20 cellular contexts compared by ENCODE assay signal in the genomic region with DNA sequence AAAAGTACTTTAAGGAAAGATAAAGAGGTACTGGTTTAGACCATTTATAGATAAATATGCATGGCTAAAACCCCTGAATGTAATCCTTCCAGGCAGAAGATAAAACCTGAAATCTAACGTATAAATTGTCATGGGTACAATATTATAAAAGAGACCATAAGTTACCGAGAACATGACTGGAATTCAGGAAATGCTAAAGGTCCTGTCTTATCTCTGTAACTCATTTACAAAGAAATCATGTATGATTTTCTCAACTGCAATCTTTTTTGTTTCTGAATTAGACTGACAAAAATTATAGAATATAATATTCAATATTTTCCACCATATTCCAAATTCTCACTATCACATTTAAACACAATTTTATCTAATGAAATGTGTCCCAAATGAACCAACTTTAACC.
"Had no signal": no experiment of that assay in that cellular context is flagged by ENCODE, and none has a peak within 500 bp of the region (broad histone marks: within the 10 kb centered on the region; RNA-seq: fewer than 3 reads in every experiment).

No MANE protein-coding gene starts in this region.

- H3K36me3 ChIP-seq: upper lobe of right lung had no signal

- ATAC-seq: activated CD8-positive, alpha-beta memory T cell treated with anti-CD3 and anti-CD28 coated beads, Interleukin-2, amount 10 ng/mL, durations not matched to agents 7 days and 5 days; left ventricle myocardium superior; psoas muscle; sciatic nerve; stimulated activated naive CD8-positive, alpha-beta T cell treated with anti-CD3 and anti-CD28 coated beads, Interleukin-15, amount 100 ng/mL, for 72 hours; upper lobe of right lung had no signal

- H3K4me3 ChIP-seq: esophagus squamous epithelium, psoas muscle, upper lobe of right lung had no signal

- H3K27me3 Mint-ChIP-seq: activated CD4-positive, alpha-beta memory T cell treated with anti-CD3 and anti-CD28 coated beads for 36 hours; activated CD8-positive, alpha-beta memory T cell treated with anti-CD3 and anti-CD28 coated beads, Interleukin-2, amount 10 ng/mL, durations not matched to agents 7 days and 5 days; stimulated activated naive CD8-positive, alpha-beta T cell treated with anti-CD3 and anti-CD28 coated beads, Interleukin-15, amount 100 ng/mL, for 72 hours had no signal

- H3K9me3 ChIP-seq: esophagus squamous epithelium, psoas muscle, upper lobe of right lung had no signal

- FAIRE-seq: keratinocyte had no signal

- H3K27me3 ChIP-seq: esophagus squamous epithelium, upper lobe of right lung had no signal

- H3K27ac Mint-ChIP-seq: activated CD4-positive, alpha-beta memory T cell treated with anti-CD3 and anti-CD28 coated beads for 36 hours; activated CD8-positive, alpha-beta memory T cell treated with anti-CD3 and anti-CD28 coated beads, Interleukin-2, amount 10 ng/mL, durations not matched to agents 7 days and 5 days; stimulated activated naive CD8-positive, alpha-beta T cell treated with anti-CD3 and anti-CD28 coated beads, Interleukin-15, amount 100 ng/mL, for 72 hours had no signal

- H3K27ac ChIP-seq: esophagus squamous epithelium, psoas muscle, upper lobe of right lung, VCaP had no signal

- H3K4me3 Mint-ChIP-seq: activated CD4-positive, alpha-beta memory T cell treated with anti-CD3 and anti-CD28 coated beads for 36 hours; activated CD8-positive, alpha-beta memory T cell treated with anti-CD3 and anti-CD28 coated beads, Interleukin-2, amount 10 ng/mL, durations not matched to agents 7 days and 5 days; stimulated activated naive CD8-positive, alpha-beta T cell treated with anti-CD3 and anti-CD28 coated beads, Interleukin-15, amount 100 ng/mL, for 72 hours had no signal

- H3K4me1 ChIP-seq: upper lobe of right lung had no signal

- H3K9me3 Mint-ChIP-seq: activated CD4-positive, alpha-beta memory T cell treated with anti-CD3 and anti-CD28 coated beads for 36 hours had no signal

- DNase-seq: activated CD4-positive, alpha-beta memory T cell treated with anti-CD3 and anti-CD28 coated beads for 36 hours; activated CD4-positive, alpha-beta T cell treated with anti-CD3 and anti-CD28 coated beads for 1 hour; activated CD8-positive, alpha-beta memory T cell treated with anti-CD3 and anti-CD28 coated beads, Interleukin-2, amount 10 ng/mL, durations not matched to agents 7 days and 5 days; activated naive CD4-positive, alpha-beta T cell treated with anti-CD3 and anti-CD28 coated beads, Interleukin-2, amount 50 U/mL, for 16 hours; activated T-cell treated with anti-CD3 and anti-CD28 coated beads, Interleukin-2, amount 50 U/mL, for 1 hour; caudate nucleus; cortex of kidney; effector CD4-positive, alpha-beta T cell; esophagus squamous epithelium; hippocampal formation; left ventricle myocardium superior; mesendoderm; psoas muscle; stimulated activated CD4-positive, alpha-beta T cell treated with anti-CD3 and anti-CD28 coated beads, Interleukin-1b, Interleukin-23, amount 100 ng/mL, for 48 hours; stimulated activated naive CD8-positive, alpha-beta T cell treated with anti-CD3 and anti-CD28 coated beads, Interleukin-15, amount 100 ng/mL, for 72 hours; T-helper 9 cell; upper lobe of right lung had no signal
